Comparison of ENCODE assay signal across 9 cellular contexts in the genomic region with DNA sequence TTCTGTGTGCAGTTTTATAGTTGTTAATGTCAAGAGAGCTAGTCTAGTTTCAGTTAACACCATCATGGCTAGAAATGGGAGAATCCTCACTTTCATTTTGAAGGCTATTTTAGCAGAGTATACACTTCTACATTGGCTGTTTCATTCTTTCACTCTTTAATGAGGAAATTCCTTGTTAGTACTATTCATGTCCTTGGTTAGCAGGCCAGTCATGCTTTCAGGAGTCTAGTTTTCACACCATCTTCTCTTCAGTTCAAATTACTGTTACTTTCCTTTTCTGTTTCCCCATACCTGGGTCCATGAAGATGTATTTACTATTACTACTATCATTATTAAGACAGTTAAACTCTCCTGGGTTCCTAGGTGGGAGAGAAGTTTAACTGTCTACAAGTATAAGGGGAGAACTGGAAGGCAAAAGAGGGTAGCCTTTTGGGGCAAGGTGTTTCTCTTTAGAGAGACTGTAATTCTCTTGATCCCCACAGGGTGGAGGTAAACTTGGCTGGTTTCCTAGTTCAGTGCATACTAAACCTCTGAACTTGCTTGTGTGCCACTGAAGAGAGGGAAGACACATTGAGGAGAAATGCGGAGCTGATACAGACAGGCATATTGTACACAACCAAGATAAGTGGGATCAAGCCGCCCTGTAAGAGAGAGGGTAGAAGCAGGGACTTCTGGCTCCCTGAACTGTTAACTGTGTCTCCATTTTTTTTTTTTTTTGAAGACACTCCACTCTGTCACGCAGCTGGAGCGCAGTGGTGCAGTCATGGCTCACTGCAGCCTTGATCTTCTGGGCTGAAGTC. TPM values are rescaled to one million over a fixed set of nuclear protein-coding genes. Genes with fewer than 3 reads are reported as not detected.
DNase-seq lines count a peak whose midpoint lies in the region; ATAC-seq and TF ChIP-seq lines count a peak whose summit lies in the region.
"Had no signal": no experiment of that assay in that cellular context is flagged by ENCODE, and none has a peak within 500 bp of the region (broad histone marks: within the 10 kb centered on the region; RNA-seq: fewer than 3 reads in every experiment).

No MANE protein-coding gene starts in this region.

- no peak overlapping the region for H3K4me3 Mint-ChIP-seq in activated CD8-positive, alpha-beta memory T cell treated with anti-CD3 and anti-CD28 coated beads, Interleukin-2, amount 10 ng/mL, durations not matched to agents 7 days and 5 days
- no peak overlapping the region for H3K4me3 Mint-ChIP-seq in osteocyte (ENCODE audit: unreplicated experiment)
- H3K4me3 Mint-ChIP-seq: activated naive CD8-positive, alpha-beta T cell had no signal

- no peak overlapping the region for H3K27ac Mint-ChIP-seq in activated CD8-positive, alpha-beta memory T cell treated with anti-CD3 and anti-CD28 coated beads, Interleukin-2, amount 10 ng/mL, durations not matched to agents 7 days and 5 days
- H3K27ac Mint-ChIP-seq in osteocyte (ENCODE audit: unreplicated experiment): no peak overlapping the region
- H3K27ac Mint-ChIP-seq: activated naive CD8-positive, alpha-beta T cell had no signal

- TF ChIP-seq CTCF in esophagus squamous epithelium (IDR thresholded peaks at IDR 0.05): peak in 5 of 6 experiments; percentile 66 to 89 (median 79)
- TF ChIP-seq CTCF in osteocyte (IDR thresholded peaks at IDR 0.05): peak; percentile 70

- CTCF ChIA-PET in activated CD8-positive, alpha-beta memory T cell treated with anti-CD3 and anti-CD28 coated beads, Interleukin-2, amount 10 ng/mL, durations not matched to agents 7 days and 5 days (lab: Charles Lee): interaction anchor here (1.0 to 1.4 kb wide), 4 partner anchors 45 to 183 kb away, joined by 4 to 8 read pairs (median 4); no protein-coding TSS in a partner anchor

- H3K9me3 Mint-ChIP-seq in activated CD8-positive, alpha-beta memory T cell treated with anti-CD3 and anti-CD28 coated beads, Interleukin-2, amount 10 ng/mL, durations not matched to agents 7 days and 5 days (ENCODE audit: low read depth): peaks cover 8% of the 10 kb centered on the region
- H3K9me3 Mint-ChIP-seq in osteocyte (ENCODE audit: unreplicated experiment): peaks cover 15% of the 10 kb centered on the region

- no peak overlapping the region for H3K27ac ChIP-seq in esophagus squamous epithelium

- no peaks in the 10 kb centered on the region for H3K4me1 Mint-ChIP-seq in activated CD8-positive, alpha-beta memory T cell treated with anti-CD3 and anti-CD28 coated beads, Interleukin-2, amount 10 ng/mL, durations not matched to agents 7 days and 5 days
- peaks cover 18% of the 10 kb centered on the region for H3K4me1 Mint-ChIP-seq in osteocyte (ENCODE audit: unreplicated experiment)

- peaks cover 0 to 47% (median 4%) of the 10 kb centered on the region in 4 donors for H3K27me3 ChIP-seq in esophagus squamous epithelium

- no peaks in the 10 kb centered on the region for H3K36me3 ChIP-seq in esophagus squamous epithelium

- TF ChIP-seq POLR2A in esophagus squamous epithelium (IDR thresholded peaks at IDR 0.05): no peak

- peak; percentile 39 for ATAC-seq in activated CD8-positive, alpha-beta memory T cell treated with anti-CD3 and anti-CD28 coated beads, Interleukin-2, amount 10 ng/mL, durations not matched to agents 7 days and 5 days
- no peak for ATAC-seq in HG03175 (IDR thresholded peaks at IDR 0.05; ENCODE audit: unreplicated experiment)

- H3K4me1 ChIP-seq in esophagus squamous epithelium: peaks cover 4 to 14% (median 4%) of the 10 kb centered on the region in 3 donors

- WGBS in esophagus squamous epithelium, 2 donors: 49 to 52% methylated on average over 4 of the region's 4 CpGs

- H3K27me3 Mint-ChIP-seq in activated CD8-positive, alpha-beta memory T cell treated with anti-CD3 and anti-CD28 coated beads, Interleukin-2, amount 10 ng/mL, durations not matched to agents 7 days and 5 days: peaks cover 77% of the 10 kb centered on the region
- peaks cover 63% of the 10 kb centered on the region for H3K27me3 Mint-ChIP-seq in osteocyte (ENCODE audit: unreplicated experiment)

- H3K4me3 ChIP-seq in esophagus squamous epithelium: no peak overlapping the region

- peaks cover 0 to 24% (median 5%) of the 10 kb centered on the region in 3 donors for H3K9me3 ChIP-seq in esophagus squamous epithelium

- no peak for DNase-seq in activated CD8-positive, alpha-beta memory T cell treated with anti-CD3 and anti-CD28 coated beads, Interleukin-2, amount 10 ng/mL, durations not matched to agents 7 days and 5 days
- DNase-seq in activated CD8-positive, alpha-beta memory T cell treated with anti-CD3 and anti-CD28 coated beads, Interleukin-2, amount 50 U/mL, for 4 hours: no peak
- DNase-seq in Kasumi-1 (lab: John Stamatoyannopoulos, UW): peak; percentile 67 to 70
- peak; percentile 65 for DNase-seq in RPMI7951 (ENCODE audit: low read depth)
- DNase-seq in esophagus squamous epithelium (lab: John Stamatoyannopoulos, UW): no peak
- no peak for DNase-seq in osteocyte (ENCODE audit: extremely low spot score, unreplicated experiment)
- DNase-seq in activated naive CD4-positive, alpha-beta T cell treated with anti-CD3 and anti-CD28 coated beads, Interleukin-2, amount 50 U/mL, for 16 hours: no peak

- intact Hi-C loops in esophagus squamous epithelium (cut with DNase I): loop anchor here (5.0 kb wide), 2 partner anchors 105 to 185 kb away; no protein-coding TSS in a partner anchor

- peaks cover 4% of the 10 kb centered on the region for H3K36me3 Mint-ChIP-seq in activated CD8-positive, alpha-beta memory T cell treated with anti-CD3 and anti-CD28 coated beads, Interleukin-2, amount 10 ng/mL, durations not matched to agents 7 days and 5 days
- no peaks in the 10 kb centered on the region for H3K36me3 Mint-ChIP-seq in osteocyte (ENCODE audit: unreplicated experiment)

RNA-seq across cellular contexts. Expression of a gene that starts 41.3 kb away (rescaled TPM):
- total RNA-seq in activated CD8-positive, alpha-beta memory T cell treated with anti-CD3 and anti-CD28 coated beads, Interleukin-2, amount 10 ng/mL, durations not matched to agents 7 days and 5 days: not detected
- not detected in 2 replicates for total RNA-seq in RPMI7951 (2014; rRNA removed; shearing (Covaris generic))
- total RNA-seq in esophagus squamous epithelium (not detected), osteocyte (not detected in 2 replicates)

RNA-seq across cellular contexts. Expression of a gene that starts 42.4 kb away (rescaled TPM):
- not detected for total RNA-seq in activated CD8-positive, alpha-beta memory T cell treated with anti-CD3 and anti-CD28 coated beads, Interleukin-2, amount 10 ng/mL, durations not matched to agents 7 days and 5 days
- total RNA-seq in RPMI7951 (2014; rRNA removed; shearing (Covaris generic)): not detected in 2 replicates
- total RNA-seq in esophagus squamous epithelium (not detected), osteocyte (not detected in 2 replicates)

RNA-seq across cellular contexts. Expression of a gene that starts 59.3 kb away (rescaled TPM):
- total RNA-seq in activated CD8-positive, alpha-beta memory T cell treated with anti-CD3 and anti-CD28 coated beads, Interleukin-2, amount 10 ng/mL, durations not matched to agents 7 days and 5 days: not detected
- total RNA-seq in RPMI7951 (2014; rRNA removed; shearing (Covaris generic)): not detected in 2 replicates
- not detected for total RNA-seq in esophagus squamous epithelium
- total RNA-seq in osteocyte: not detected in 2 replicates

Comparison
In these comparisons a context has a peak if more than half of its experiments do, and no peak if none do; other contexts are left out.
1. DNase-seq: peak in Kasumi-1 (2 of 2) and RPMI7951 (single experiment); none in activated CD8-positive, alpha-beta memory T cell treated with anti-CD3 and anti-CD28 coated beads, Interleukin-2, amount 10 ng/mL, durations not matched to agents 7 days and 5 days (single experiment), activated CD8-positive, alpha-beta memory T cell treated with anti-CD3 and anti-CD28 coated beads, Interleukin-2, amount 50 U/mL, for 4 hours (single experiment), esophagus squamous epithelium (single experiment), osteocyte (single experiment) and activated naive CD4-positive, alpha-beta T cell treated with anti-CD3 and anti-CD28 coated beads, Interleukin-2, amount 50 U/mL, for 16 hours (single experiment).